20 cellular contexts compared by ENCODE assay signal in the genomic region with DNA sequence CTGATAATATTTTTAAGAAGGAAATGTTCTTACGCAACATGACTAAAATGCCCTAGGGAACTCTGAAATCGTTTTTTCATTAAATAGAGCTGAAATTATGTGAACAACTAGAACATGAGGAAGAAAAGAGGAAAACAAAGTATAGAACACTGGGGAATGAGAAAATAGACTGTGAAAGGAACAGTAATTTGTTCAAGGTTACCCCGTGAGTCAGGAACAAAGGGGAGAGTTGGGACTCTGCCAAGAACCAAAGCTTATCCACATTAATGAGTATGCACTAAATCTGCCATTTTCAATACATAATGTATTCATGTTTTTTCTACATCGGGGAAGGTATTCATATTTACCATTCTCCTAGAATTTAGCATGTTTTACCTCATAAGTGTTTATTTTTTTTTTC.
DNase-seq lines count a peak whose midpoint lies in the region; TF ChIP-seq lines count a peak whose summit lies in the region.
"Had no signal": no experiment of that assay in that cellular context is flagged by ENCODE, and none has a peak within 500 bp of the region (broad histone marks: within the 10 kb centered on the region; RNA-seq: fewer than 3 reads in every experiment).

No MANE protein-coding gene starts in this region.

- no peaks in the 10 kb centered on the region for H3K36me3 ChIP-seq in A673 (ENCODE audit: insufficient read depth, low read length, poor library complexity, severe bottlenecking)
- no peaks in the 10 kb centered on the region for H3K36me3 ChIP-seq in SJCRH30
- H3K36me3 ChIP-seq: suprapubic skin had no signal

- no peaks in the 10 kb centered on the region for H3K9me3 ChIP-seq in A673 (ENCODE audit: low read depth, low read length, poor library complexity, severe bottlenecking)
- no peaks in the 10 kb centered on the region for H3K9me3 ChIP-seq in SJCRH30 (replicated peaks)
- H3K9me3 ChIP-seq: suprapubic skin had no signal

- no peaks in the 10 kb centered on the region for H3K27me3 ChIP-seq in A673 (replicated peaks; ENCODE audit: insufficient read depth, low read depth, low read length, poor library complexity)
- H3K27me3 ChIP-seq in SJCRH30, result no peaks in the 10 kb centered on the region
- H3K27me3 ChIP-seq: suprapubic skin had no signal

- no peak for TF ChIP-seq CTCF in A673 (conservative IDR thresholded peaks at IDR 0.05; ENCODE audit: low read depth, low read length)
- TF ChIP-seq CTCF in fibroblast of the aortic adventitia (IDR thresholded peaks at IDR 0.05; ENCODE audit: insufficient read depth, low read length), result no peak

- DNase-seq in A673 (ENCODE audit: low spot score), result peak; percentile 76
- peak; percentile 66 for DNase-seq in NCI-H1048 (lab: John Stamatoyannopoulos, UW)
- peak; percentile 16 to 44 for DNase-seq in SJCRH30
- peak; percentile 22 for DNase-seq in fibroblast of the aortic adventitia (ENCODE audit: low read depth)
- no peak for DNase-seq in dedifferentiated amniotic fluid mesenchymal stem cell (ENCODE audit: extremely low spot score)
- DNase-seq in epidermal melanocyte (ENCODE audit: insufficient read length, low spot score), result no peak
- no peak for DNase-seq in SIG-M5 (lab: John Stamatoyannopoulos, UW)
- DNase-seq: activated CD4-positive, alpha-beta T cell treated with anti-CD3 and anti-CD28 coated beads, Interleukin-2, amount 50 U/mL, for 4 hours; activated gamma-delta T cell; amniotic stem cell; CD4-positive, CD25-positive, alpha-beta regulatory T cell; DMS153; effector CD4-positive, alpha-beta T cell; mesenchymal stem cell; naive thymus-derived CD4-positive, alpha-beta T cell; NCI-H187; NCI-H524 treated with DMSO at 0.1 percent for 48 hours; right cardiac atrium; T-helper 17 cell had no signal

- H3K4me1 ChIP-seq in A673 (ENCODE audit: insufficient read depth, low read length, poor library complexity, severe bottlenecking), result peaks cover 13% of the 10 kb centered on the region
- H3K4me1 ChIP-seq in SJCRH30, result no peaks in the 10 kb centered on the region
- H3K4me1 ChIP-seq: suprapubic skin had no signal

- POLR2A ChIA-PET in A673 (lab: Charles Lee; ENCODE audit: low non-redundant PET), result interaction anchor here (0.8 kb wide), 1 partner anchor 39 kb away, joined by 3 read pairs; no protein-coding TSS in a partner anchor

- CTCF ChIA-PET in A673 (lab: Charles Lee), result no interaction called here

- H3K4me3 ChIP-seq in A673 (ENCODE audit: low read depth, low read length, poor library complexity, severe bottlenecking) (no peak overlapping the region), SJCRH30 (no peak overlapping the region), fibroblast of the aortic adventitia (ENCODE audit: low read depth, low read length) (no peak overlapping the region)
- H3K4me3 ChIP-seq: suprapubic skin had no signal

- H3K27ac ChIP-seq in A673 (ENCODE audit: low read depth, low read length, poor library complexity, severe bottlenecking), result no peak overlapping the region
- no peak overlapping the region for H3K27ac ChIP-seq in SJCRH30
- H3K27ac ChIP-seq: suprapubic skin had no signal

- no TSS peak for BruUV-seq in A673 (replicated peaks; lab: Mats Ljungman, UMichigan)

- intact Hi-C loops in A673 (cut with micrococcal nuclease; ENCODE audit: unreplicated experiment), result no loop called here

Comparison
In these comparisons a context has a peak if more than half of its experiments do, and no peak if none do; other contexts are left out.
1. DNase-seq: peak in A673 (single experiment), NCI-H1048 (single experiment), SJCRH30 (2 of 2) and fibroblast of the aortic adventitia (single experiment); none in dedifferentiated amniotic fluid mesenchymal stem cell (single experiment), epidermal melanocyte (single experiment) and SIG-M5 (single experiment).